12 cellular contexts compared by ENCODE assay signal in the genomic region with DNA sequence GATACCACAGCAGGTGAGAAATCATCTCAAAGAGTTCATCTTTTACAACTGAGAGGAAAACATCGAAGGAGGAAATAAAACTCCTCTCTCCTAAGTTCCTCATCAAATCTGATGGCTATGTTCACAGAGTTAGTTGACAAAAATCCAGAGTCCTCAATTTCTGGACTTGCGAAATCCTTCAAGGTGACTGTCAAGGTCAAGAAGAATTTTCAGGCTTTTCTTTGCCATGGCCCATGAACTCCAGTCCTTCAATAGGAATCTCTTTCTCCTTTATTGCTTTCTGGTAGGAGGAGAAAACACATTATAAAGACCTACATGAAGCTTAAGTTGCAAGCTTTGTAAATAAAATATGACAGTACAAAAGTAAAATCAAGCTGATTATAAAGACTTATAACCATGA. TPM values are rescaled to one million over a fixed set of nuclear protein-coding genes. Genes with fewer than 3 reads are reported as not detected.
DNase-seq lines count a peak whose midpoint lies in the region; ATAC-seq and TF ChIP-seq lines count a peak whose summit lies in the region.
"Had no signal": no experiment of that assay in that cellular context is flagged by ENCODE, and none has a peak within 500 bp of the region (broad histone marks: within the 10 kb centered on the region; RNA-seq: fewer than 3 reads in every experiment).

No MANE protein-coding gene starts in this region.

- peak overlapping the region; percentile 96 for H3K4me3 Mint-ChIP-seq in Caco-2 (ENCODE audit: unreplicated experiment)
- H3K4me3 Mint-ChIP-seq in activated naive CD8-positive, alpha-beta T cell = peak overlapping the region; percentile 97
- H3K4me3 Mint-ChIP-seq in naive thymus-derived CD8-positive, alpha-beta T cell = peak overlapping the region; percentile 90 to 100 (median 98)

- H3K9me3 ChIP-seq in Caco-2 (no peaks in the 10 kb centered on the region), HUES48 (ENCODE audit: control insufficient read depth, insufficient read depth, low read length) (no peaks in the 10 kb centered on the region)

- no peak overlapping the region for H3K9ac ChIP-seq in HUES48 (ENCODE audit: low read depth, low read length)

- H3K36me3 Mint-ChIP-seq in Caco-2 (ENCODE audit: insufficient read depth, unreplicated experiment) = peaks cover 72% of the 10 kb centered on the region
- H3K36me3 Mint-ChIP-seq in activated naive CD8-positive, alpha-beta T cell = peaks cover 3% of the 10 kb centered on the region
- peaks cover 0 to 45% (median 0%) of the 10 kb centered on the region in 3 donors for H3K36me3 Mint-ChIP-seq in naive thymus-derived CD8-positive, alpha-beta T cell

- DNase-seq in Caco-2 (no peak), NCI-H446 treated with DMSO at 0.1 percent for 48 hours (lab: John Stamatoyannopoulos, UW) (no peak)
- DNase-seq in naive thymus-derived CD8-positive, alpha-beta T cell = no peak
- DNase-seq: DMS79, kidney, NCI-H345, trophoblast cell had no signal

- no TSS peak for BruUV-seq in Caco-2 (replicated peaks; lab: Mats Ljungman, UMichigan)

- H3K36me3 ChIP-seq in Caco-2 (ENCODE audit: control insufficient read depth, insufficient read depth, low read length) (no peaks in the 10 kb centered on the region; the same call in 1 of the 2 replicates), HUES48 (ENCODE audit: control insufficient read depth, insufficient read depth, low read length) (peaks cover 58% of the 10 kb centered on the region)

- H3K27me3 ChIP-seq in Caco-2 (replicated peaks; ENCODE audit: control insufficient read depth, insufficient read depth, low read length) (no peaks in the 10 kb centered on the region), HUES48 (ENCODE audit: control insufficient read depth, insufficient read depth, low read length) (no peaks in the 10 kb centered on the region)

- no peak overlapping the region for H3K4me3 ChIP-seq in Caco-2 (ENCODE audit: low read depth, low read length)
- H3K4me3 ChIP-seq in HUES48 (ENCODE audit: low read depth, low read length) = peak overlapping the region; percentile 99

- peak overlapping the region; percentile 18 for H3K27ac ChIP-seq in HUES48 (ENCODE audit: low read depth, low read length)

- no peak for ATAC-seq in naive thymus-derived CD8-positive, alpha-beta T cell
- no peak for ATAC-seq in HG03175 (IDR thresholded peaks at IDR 0.05; ENCODE audit: unreplicated experiment)
- ATAC-seq in GM19452 (IDR thresholded peaks at IDR 0.05; ENCODE audit: unreplicated experiment) = no peak
- ATAC-seq: esophagus mucosa had no signal

- POLR2A ChIA-PET in Caco-2 (lab: Charles Lee) = interaction anchor here (1.4 kb wide), 1 partner anchor 243 kb away, joined by 5 read pairs; no protein-coding TSS in a partner anchor
- POLR2A ChIA-PET in naive thymus-derived CD8-positive, alpha-beta T cell (lab: Charles Lee) = interaction anchor here (0.5 to 3.6 kb wide), 6 partner anchors 15 to 387 kb away, joined by 3 to 18 read pairs (median 5); partner anchors contain the start of gene SRSF9

- no peak for TF ChIP-seq CTCF in Caco-2 (IDR thresholded peaks at IDR 0.05; ENCODE audit: insufficient read depth in 1 of 2, low read depth in 1 of 2, low read length in 1 of 2, severe bottlenecking in 1 of 2, unreplicated experiment in 1 of 2)

- no peaks in the 10 kb centered on the region for H3K27me3 Mint-ChIP-seq in Caco-2 (ENCODE audit: insufficient read depth, unreplicated experiment)
- H3K27me3 Mint-ChIP-seq in activated naive CD8-positive, alpha-beta T cell = no peaks in the 10 kb centered on the region
- H3K27me3 Mint-ChIP-seq in naive thymus-derived CD8-positive, alpha-beta T cell = peaks cover 0 to 1% (median 0%) of the 10 kb centered on the region in 5 donors

- intact Hi-C loops in Caco-2 (cut with micrococcal nuclease; ENCODE audit: unreplicated experiment) = no loop called here

- H3K4me1 ChIP-seq in Caco-2 (0 out of 2 replicates have a peak, but pooled peaks cover 3% of the 10 kb centered on the region), HUES48 (ENCODE audit: control insufficient read depth, insufficient read depth, low read length) (0 out of 2 replicates have a peak, but pooled peaks cover 3% of the 10 kb centered on the region)

- H3K4me1 Mint-ChIP-seq in Caco-2 (ENCODE audit: low read depth, unreplicated experiment) = peaks cover 8% of the 10 kb centered on the region
- peaks cover 46% of the 10 kb centered on the region for H3K4me1 Mint-ChIP-seq in activated naive CD8-positive, alpha-beta T cell (ENCODE audit: low read depth)
- H3K4me1 Mint-ChIP-seq in naive thymus-derived CD8-positive, alpha-beta T cell = peaks cover 9 to 49% (median 36%) of the 10 kb centered on the region in 4 donors

- H3K27ac Mint-ChIP-seq in Caco-2 (ENCODE audit: unreplicated experiment) = peak overlapping the region; percentile 98
- H3K27ac Mint-ChIP-seq in activated naive CD8-positive, alpha-beta T cell = peak overlapping the region; percentile 98
- peak overlapping the region in 8 of 10 donors; percentile 35 to 99 (median 78) for H3K27ac Mint-ChIP-seq in naive thymus-derived CD8-positive, alpha-beta T cell

- H3K9me3 Mint-ChIP-seq in Caco-2 (ENCODE audit: unreplicated experiment) = no peaks in the 10 kb centered on the region
- H3K9me3 Mint-ChIP-seq in activated naive CD8-positive, alpha-beta T cell (ENCODE audit: low read depth) = no peaks in the 10 kb centered on the region
- no peaks in the 10 kb centered on the region for H3K9me3 Mint-ChIP-seq in naive thymus-derived CD8-positive, alpha-beta T cell

- CTCF ChIA-PET in Caco-2 (lab: Charles Lee) = no interaction called here

RNA-seq across cellular contexts. Expression of gene TRIAP1, which starts 1.5 kb away (rescaled TPM):
- total RNA-seq in Caco-2 (2022) = 34.5 and 36.7 TPM in 2 replicates
- total RNA-seq in naive thymus-derived CD8-positive, alpha-beta T cell = 10 to 100 TPM; 21.9 to 25.3 TPM
- polyA plus RNA-seq in naive thymus-derived CD8-positive, alpha-beta T cell = 10 to 100 TPM; 54.1 to 65.2 (median 63.7) TPM

RNA-seq across cellular contexts. Expression of gene GATC, which starts 1.6 kb away (rescaled TPM):
- 30.9 and 33.2 TPM in 2 replicates for total RNA-seq in Caco-2 (2022)
- total RNA-seq in naive thymus-derived CD8-positive, alpha-beta T cell = 10 to 100 TPM; 24.1 to 28.0 TPM
- 10 to 100 TPM; 14.6 to 19.2 (median 17.5) TPM for polyA plus RNA-seq in naive thymus-derived CD8-positive, alpha-beta T cell

RNA-seq across cellular contexts. Expression of gene COX6A1, which starts 6.8 kb away (rescaled TPM):
- 474 and 492 TPM in 2 replicates for total RNA-seq in Caco-2 (2022)
- 100 to 1,000 TPM; 131 to 150 TPM for total RNA-seq in naive thymus-derived CD8-positive, alpha-beta T cell
- 100 to 1,000 TPM; 683 to 799 (median 722) TPM for polyA plus RNA-seq in naive thymus-derived CD8-positive, alpha-beta T cell

RNA-seq across cellular contexts. Expression of gene SRSF9, which starts 24.9 kb away (rescaled TPM):
- 240 and 244 TPM in 2 replicates for total RNA-seq in Caco-2 (2022)
- 100 to 1,000 TPM; 157 to 164 TPM for total RNA-seq in naive thymus-derived CD8-positive, alpha-beta T cell
- polyA plus RNA-seq in naive thymus-derived CD8-positive, alpha-beta T cell = 100 to 1,000 TPM; 181 to 198 (median 191) TPM

RNA-seq across cellular contexts. Expression of gene DYNLL1, which starts 51.2 kb away (rescaled TPM):
- total RNA-seq in Caco-2 (2022) = 323 and 324 TPM in 2 replicates
- 10 to 100 TPM; 57.0 to 57.8 TPM for total RNA-seq in naive thymus-derived CD8-positive, alpha-beta T cell
- 100 to 1,000 TPM; 156 to 192 (median 179) TPM for polyA plus RNA-seq in naive thymus-derived CD8-positive, alpha-beta T cell
